In genomic region chr3:195665311-195665710, GRCh38 we compare ENCODE assay signal across 1 cellular context. TPM values are rescaled to one million over a fixed set of nuclear protein-coding genes. Genes with fewer than 3 reads are reported as not detected.
"Had no signal": no experiment of that assay in that cellular context is flagged by ENCODE, and none has a peak within 500 bp of the region (broad histone marks: within the 10 kb centered on the region; RNA-seq: fewer than 3 reads in every experiment).

No MANE protein-coding gene starts in this region.

RNA-seq across cellular contexts. Expression of gene MUC20, which starts 55.5 kb away (rescaled TPM):
- total RNA-seq: astrocyte had no signal
